In the genomic region with DNA sequence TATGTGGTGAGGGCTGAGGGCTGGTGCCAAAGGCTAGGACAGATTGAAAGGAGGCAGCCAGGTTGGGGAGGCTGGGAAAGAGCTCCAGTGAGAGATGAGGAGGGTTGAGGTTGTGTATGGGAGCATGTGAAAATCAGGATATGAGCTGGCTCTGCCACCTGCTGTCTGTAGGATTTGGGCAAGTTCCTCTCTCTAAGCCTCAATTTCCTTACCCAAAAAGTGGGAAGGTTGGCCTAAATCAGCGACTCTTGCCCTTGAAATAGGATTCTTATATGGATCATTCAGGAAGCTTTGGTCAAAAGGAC, we compare ENCODE assay signal across 17 cellular contexts. TPM values are rescaled to one million over a fixed set of nuclear protein-coding genes. Genes with fewer than 3 reads are reported as not detected.
DNase-seq lines count a peak whose midpoint lies in the region; TF ChIP-seq lines count a peak whose summit lies in the region.
"Had no signal": no experiment of that assay in that cellular context is flagged by ENCODE, and none has a peak within 500 bp of the region (broad histone marks: within the 10 kb centered on the region; RNA-seq: fewer than 3 reads in every experiment).

No MANE protein-coding gene starts in this region.

- H2BK5ac ChIP-seq in neuronal stem cell (ENCODE audit: low read length): no peak overlapping the region

- no CpG with 5 or more reads among the region's 1 CpG for WGBS in neuronal stem cell (ENCODE audit: extremely low coverage in 2 of 2, insufficient read length in 2 of 2, insufficient replicate concordance in 1 of 2), 2 donors
- WGBS in stomach, 5 donors: 35 to 74% (median 61%) methylated on average over 1 of the region's 1 CpG

- peak overlapping the region in 3 of 11 experiments; percentile 10 to 23 (median 17); a peak in 3 of 22 replicates for H3K9ac ChIP-seq in BLaER1 treated with 17β-estradiol and CSF1 and Interleukin-3, amounts not matched to agents 10 nM and 100 nM
- peak overlapping the region; percentile 51; the same call in 1 of the 2 replicates for H3K9ac ChIP-seq in KMS-11
- no peak overlapping the region for H3K9ac ChIP-seq in neuronal stem cell (ENCODE audit: low read depth, low read length, poor library complexity)

- no peak overlapping the region for H2BK12ac ChIP-seq in neuronal stem cell (ENCODE audit: low read length)

- H3K9me2 ChIP-seq in OCI-LY7 (ENCODE audit: insufficient read depth, low read length): no peaks in the 10 kb centered on the region

- no peak overlapping the region for H3K23ac ChIP-seq in neuronal stem cell (ENCODE audit: low read depth, low read length, poor library complexity)

- no peaks in the 10 kb centered on the region for H3K27me3 ChIP-seq in BLaER1 treated with 17β-estradiol and CSF1 and Interleukin-3, amounts not matched to agents 10 nM and 100 nM
- H3K27me3 ChIP-seq in KMS-11 (ENCODE audit: insufficient read depth, low read depth) (no peaks in the 10 kb centered on the region), neuronal stem cell (ENCODE audit: control insufficient read depth in 3 of 3, insufficient read depth in 3 of 3, low read depth in 1 of 3, low read length in 3 of 3) (no peaks in the 10 kb centered on the region), stomach (peaks cover 0 to 33% (median 0%) of the 10 kb centered on the region in 3 donors)

- no TSS peak for BruUV-seq in OCI-LY7 (replicated peaks; lab: Mats Ljungman, UMichigan)

- peak overlapping the region in 9 of 11 experiments; percentile 22 to 92 (median 77); a peak in 14 of 22 replicates for H3K4me2 ChIP-seq in BLaER1 treated with 17β-estradiol and CSF1 and Interleukin-3, amounts not matched to agents 10 nM and 100 nM
- peak overlapping the region; percentile 65 for H3K4me2 ChIP-seq in KMS-11
- H3K4me2 ChIP-seq in OCI-LY7 (ENCODE audit: low read length): no peak overlapping the region
- no peak overlapping the region for H3K4me2 ChIP-seq in neuronal stem cell (ENCODE audit: insufficient read depth, low read length, poor library complexity, severe bottlenecking)
- H3K4me2 ChIP-seq: GM23338 had no signal

- H3K18ac ChIP-seq in neuronal stem cell (ENCODE audit: low read length): no peak overlapping the region

- H3K36me3 ChIP-seq in BLaER1 treated with 17β-estradiol and CSF1 and Interleukin-3, amounts not matched to agents 10 nM and 100 nM: no peaks in the 10 kb centered on the region
- H3K36me3 ChIP-seq in KMS-11 (ENCODE audit: insufficient read depth) (no peaks in the 10 kb centered on the region), OCI-LY7 (ENCODE audit: insufficient read depth, low read length) (no peaks in the 10 kb centered on the region), neuronal stem cell (replicated peaks in 1 of 2; ENCODE audit: control insufficient read depth in 2 of 2, insufficient read depth in 2 of 2, low read length in 2 of 2) (no peaks in the 10 kb centered on the region), stomach (no peaks in the 10 kb centered on the region)

- intact Hi-C loops in OCI-LY7 (cut with micrococcal nuclease; ENCODE audit: unreplicated experiment): loop anchor here (10.0 kb wide), 1 partner anchor 466 kb away; no protein-coding TSS in a partner anchor
- intact Hi-C loops in cardiac septum (cut with DNase I): no loop called here
- intact Hi-C loops in stomach (cut with DNase I; ENCODE audit: low total_unique reads): no loop called here

- no peak for TF ChIP-seq CTCF in KMS-11 (conservative IDR thresholded peaks at IDR 0.05; ENCODE audit: low read depth, low read length)
- TF ChIP-seq CTCF in OCI-LY7 (conservative IDR thresholded peaks at IDR 0.05; ENCODE audit: low read length): no peak
- TF ChIP-seq CTCF in stomach (IDR thresholded peaks at IDR 0.05): no peak

- POLR2A ChIA-PET in OCI-LY7 (lab: Charles Lee): interaction anchor here (0.7 to 2.3 kb wide), 4 partner anchors 8 to 28 kb away, joined by 3 to 14 read pairs (median 5); no protein-coding TSS in a partner anchor

- CTCF ChIA-PET in OCI-LY7 (lab: Charles Lee; ENCODE audit: unreplicated experiment): no interaction called here

- DNase-seq in OCI-LY7 (ENCODE audit: low spot score): no peak
- no peak for DNase-seq in neuronal stem cell (ENCODE audit: low spot score)
- no peak for DNase-seq in NCI-H128 (lab: John Stamatoyannopoulos, UW; ENCODE audit: unreplicated experiment)
- no peak for DNase-seq in cardiac septum (ENCODE audit: low spot score)
- DNase-seq in stomach: no peak
- DNase-seq: ACHN; C1 segment of cervical spinal cord; CD4-positive, alpha-beta T cell; DMS79; EL; H7 had no signal

- no peaks in the 10 kb centered on the region for H3K79me1 ChIP-seq in neuronal stem cell (ENCODE audit: low read depth, low read length)

- peak overlapping the region in 4 of 11 experiments; percentile 40 to 62 (median 54); a peak in 8 of 22 replicates for H3K27ac ChIP-seq in BLaER1 treated with 17β-estradiol and CSF1 and Interleukin-3, amounts not matched to agents 10 nM and 100 nM
- H3K27ac ChIP-seq in KMS-11 (peak overlapping the region; percentile 89), OCI-LY7 (ENCODE audit: low read depth, low read length, poor library complexity, severe bottlenecking) (peak overlapping the region; percentile 79), neuronal stem cell (replicated peaks; ENCODE audit: low read length) (no peak overlapping the region), stomach (no peak overlapping the region)

- H2BK15ac ChIP-seq in neuronal stem cell (ENCODE audit: low read length): no peak overlapping the region

- H4K8ac ChIP-seq in neuronal stem cell (ENCODE audit: low read depth, low read length): no peak overlapping the region

- H3K79me2 ChIP-seq in KMS-11 (ENCODE audit: insufficient read depth, low read depth) (no peaks in the 10 kb centered on the region), OCI-LY7 (ENCODE audit: insufficient read depth, low read depth, low read length) (no peaks in the 10 kb centered on the region)

- no peak overlapping the region for H2AFZ ChIP-seq in KMS-11 (ENCODE audit: low read depth)
- H2AFZ ChIP-seq in OCI-LY7 (ENCODE audit: low read length): no peak overlapping the region
- no peak overlapping the region for H2AFZ ChIP-seq in neuronal stem cell (ENCODE audit: low read length)
- H2AFZ ChIP-seq: GM23338 had no signal

- no peak overlapping the region for H3K4me3 ChIP-seq in BLaER1 treated with 17β-estradiol and CSF1 and Interleukin-3, amounts not matched to agents 10 nM and 100 nM
- H3K4me3 ChIP-seq in KMS-11 (IDR thresholded peaks at IDR 0.05; ENCODE audit: insufficient read depth, low read depth, low read length) (no peak overlapping the region), OCI-LY7 (ENCODE audit: low read depth, low read length, poor library complexity, severe bottlenecking) (no peak overlapping the region), neuronal stem cell (ENCODE audit: low read length in 2 of 2) (no peak overlapping the region), stomach (no peak overlapping the region)
- H3K4me3 ChIP-seq: GM23338 had no signal

- no peak for TF ChIP-seq POLR2A in stomach (IDR thresholded peaks at IDR 0.05)

- no peaks in the 10 kb centered on the region for H4K20me1 ChIP-seq in BLaER1 treated with 17β-estradiol and CSF1 and Interleukin-3, amounts not matched to agents 10 nM and 100 nM
- no peaks in the 10 kb centered on the region for H4K20me1 ChIP-seq in KMS-11 (ENCODE audit: insufficient read depth)
- H4K20me1 ChIP-seq in OCI-LY7 (ENCODE audit: insufficient read depth, low read length): no peaks in the 10 kb centered on the region

- H3K14ac ChIP-seq in neuronal stem cell (ENCODE audit: low read length): peak overlapping the region; percentile 11

- H3K4ac ChIP-seq in neuronal stem cell (ENCODE audit: low read length): no peak overlapping the region

- no peak for TF ChIP-seq EP300 in stomach (IDR thresholded peaks at IDR 0.05)

- H2BK120ac ChIP-seq in neuronal stem cell (ENCODE audit: low read depth, low read length): no peak overlapping the region

- no peak overlapping the region for H4K91ac ChIP-seq in neuronal stem cell (ENCODE audit: low read depth, low read length, poor library complexity)

- H3K4me1 ChIP-seq in BLaER1 treated with 17β-estradiol and CSF1 and Interleukin-3, amounts not matched to agents 10 nM and 100 nM: peaks cover 66 to 82% (median 76%) of the 10 kb centered on the region in 10 experiments
- H3K4me1 ChIP-seq in KMS-11 (ENCODE audit: low read depth, poor library complexity, severe bottlenecking) (peaks cover 100% of the 10 kb centered on the region), OCI-LY7 (ENCODE audit: insufficient read depth, low read length, poor library complexity, severe bottlenecking) (peaks cover 87% of the 10 kb centered on the region), neuronal stem cell (ENCODE audit: control insufficient read depth in 2 of 2, insufficient read depth in 1 of 2, low read depth in 1 of 2, low read length in 2 of 2) (no peaks in the 10 kb centered on the region), stomach (peaks cover 0 to 5% (median 0%) of the 10 kb centered on the region in 4 donors)

- H3K9me3 ChIP-seq in BLaER1 treated with 17β-estradiol and CSF1 and Interleukin-3, amounts not matched to agents 10 nM and 100 nM (replicated peaks in 1 of 11): no peaks in the 10 kb centered on the region
- no peaks in the 10 kb centered on the region for H3K9me3 ChIP-seq in OCI-LY7 (ENCODE audit: low read length)
- no peaks in the 10 kb centered on the region for H3K9me3 ChIP-seq in neuronal stem cell (replicated peaks in 1 of 2; ENCODE audit: control insufficient read depth in 2 of 2, insufficient read depth in 1 of 2, low read depth in 1 of 2, low read length in 2 of 2)
- H3K9me3 ChIP-seq in stomach: no peaks in the 10 kb centered on the region

- H2AK5ac ChIP-seq in neuronal stem cell (ENCODE audit: low read depth, low read length): no peak overlapping the region

RNA-seq across cellular contexts. Expression of gene CCL1, which starts 6.1 kb away (rescaled TPM):
- total RNA-seq in OCI-LY7 (2014; rRNA removed; shearing (Covaris generic)): not detected in 2 replicates
- total RNA-seq in OCI-LY7 (2022): not detected in 2 replicates
- polyA plus RNA-seq in neuronal stem cell (2013, experiment 1 of 2): not detected
- polyA plus RNA-seq in neuronal stem cell (2013, experiment 2 of 2): not detected
- total RNA-seq in cardiac septum: not detected
- total RNA-seq in stomach: not detected
- polyA plus RNA-seq in stomach: not detected
- total RNA-seq: A172; CD4-positive, alpha-beta T cell; GM23338; H7; HT-29 had no signal
- polyA plus RNA-seq: GM23338, IgD-negative memory B cell had no signal

RNA-seq across cellular contexts. Expression of gene CCL13, which starts 12.9 kb away (rescaled TPM):
- total RNA-seq in OCI-LY7 (2014; rRNA removed; shearing (Covaris generic)): not detected in 2 replicates
- total RNA-seq in OCI-LY7 (2022) (not detected in 2 replicates), cardiac septum (0.97 TPM), stomach (10 to 100 TPM in 1 of 5 donors, not detected in 4; 29.5 TPM)
- polyA plus RNA-seq in neuronal stem cell (2013, experiment 1 of 2): not detected
- not detected for polyA plus RNA-seq in neuronal stem cell (2013, experiment 2 of 2)
- 10 to 100 TPM in 1 of 3 donors, 1 to 10 TPM in 1, under 1 TPM in 1; 0.65 to 17.3 (median 6.7) TPM for polyA plus RNA-seq in stomach
- total RNA-seq: A172; CD4-positive, alpha-beta T cell; GM23338; H7; HT-29 had no signal
- polyA plus RNA-seq: GM23338, IgD-negative memory B cell had no signal

RNA-seq across cellular contexts. Expression of gene CCL8, which starts 49.9 kb away (rescaled TPM):
- total RNA-seq in OCI-LY7 (2014; rRNA removed; shearing (Covaris generic)): not detected in 2 replicates
- total RNA-seq in OCI-LY7 (2022) (not detected in 2 replicates), cardiac septum (1.9 TPM), stomach (1 to 10 TPM in 2 of 5 donors, not detected in 3; 1.3 to 6.7 TPM)
- polyA plus RNA-seq in neuronal stem cell (2013, experiment 1 of 2): not detected
- not detected for polyA plus RNA-seq in neuronal stem cell (2013, experiment 2 of 2)
- 1 to 10 TPM in 2 of 3 donors, under 1 TPM in 1; 0.63 to 3.6 (median 2.4) TPM for polyA plus RNA-seq in stomach
- total RNA-seq: A172; CD4-positive, alpha-beta T cell; GM23338; H7; HT-29 had no signal
- polyA plus RNA-seq: GM23338, IgD-negative memory B cell had no signal

Comparison
In these comparisons a context has a peak if more than half of its experiments do, and no peak if none do; other contexts are left out.
1. H3K27ac ChIP-seq: peak in KMS-11 (single experiment) and OCI-LY7 (single experiment); none in neuronal stem cell (single experiment) and stomach (0 of 5).
2. H3K4me2 ChIP-seq: peak in BLaER1 treated with 17β-estradiol and CSF1 and Interleukin-3, amounts not matched to agents 10 nM and 100 nM (9 of 11) and KMS-11 (single experiment); none in OCI-LY7 (single experiment) and neuronal stem cell (single experiment).